13 cellular contexts compared by ENCODE assay signal in the genomic region with DNA sequence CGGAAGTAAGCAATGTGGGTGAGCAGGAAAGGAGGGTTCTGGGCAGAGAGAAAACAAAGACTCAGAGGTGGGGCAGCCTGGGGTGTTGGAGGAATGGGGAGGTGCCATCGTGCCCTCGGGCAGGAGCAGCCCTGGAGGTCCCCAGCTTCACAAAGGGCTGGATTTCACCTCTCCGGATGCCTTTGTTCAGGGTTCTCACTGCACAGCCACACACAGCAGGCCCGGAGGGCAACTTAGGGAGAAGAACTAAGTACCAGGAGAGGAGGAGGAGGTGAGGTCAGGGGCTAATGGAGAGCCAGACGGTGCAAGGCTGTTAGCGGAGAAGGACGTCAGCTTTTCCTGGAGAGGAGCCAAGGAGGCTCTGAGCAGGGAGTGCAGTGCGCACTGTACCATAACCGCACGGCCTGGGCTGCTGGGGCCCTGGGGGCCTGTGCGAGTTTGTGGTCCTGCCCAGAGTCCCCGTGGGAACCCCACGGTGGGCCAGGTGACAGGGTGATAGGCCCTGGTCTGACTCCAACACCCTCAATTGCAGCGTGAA. TPM values are rescaled to one million over a fixed set of nuclear protein-coding genes. Genes with fewer than 3 reads are reported as not detected.
DNase-seq lines count a peak whose midpoint lies in the region; ATAC-seq and TF ChIP-seq lines count a peak whose summit lies in the region.
"Had no signal": no experiment of that assay in that cellular context is flagged by ENCODE, and none has a peak within 500 bp of the region (broad histone marks: within the 10 kb centered on the region; RNA-seq: fewer than 3 reads in every experiment).

No MANE protein-coding gene starts in this region.

- no peaks in the 10 kb centered on the region for H3K27me3 Mint-ChIP-seq in chondrocyte (ENCODE audit: low read depth)
- H3K27me3 Mint-ChIP-seq: central memory CD8-positive, alpha-beta T cell had no signal

- no peak overlapping the region for H3K27ac Mint-ChIP-seq in chondrocyte (ENCODE audit: unreplicated experiment)

- H3K4me1 ChIP-seq in BLaER1, result peaks cover 55% of the 10 kb centered on the region
- peaks cover 0 to 12% of the 10 kb centered on the region in 2 donors for H3K4me1 ChIP-seq in adrenal gland (replicated peaks in 1 of 2)
- H3K4me1 ChIP-seq: suprapubic skin had no signal

- TF ChIP-seq CTCF in adrenal gland (IDR thresholded peaks at IDR 0.05) (no peak), chondrocyte (IDR thresholded peaks at IDR 0.05) (no peak)

- H3K36me3 ChIP-seq in BLaER1, result peaks cover 64% of the 10 kb centered on the region
- peaks cover 0 to 33% of the 10 kb centered on the region in 2 donors for H3K36me3 ChIP-seq in adrenal gland (replicated peaks in 1 of 2)

- ATAC-seq in HG03159 (IDR thresholded peaks at IDR 0.05; ENCODE audit: unreplicated experiment), result no peak

- H3K4me3 ChIP-seq in BLaER1, result peak overlapping the region; percentile 23; the same call in 1 of the 2 replicates
- no peak overlapping the region for H3K4me3 ChIP-seq in adrenal gland
- H3K4me3 ChIP-seq: esophagus squamous epithelium, suprapubic skin had no signal

- H3K4me1 Mint-ChIP-seq in chondrocyte (ENCODE audit: low read depth), result peaks cover 5% of the 10 kb centered on the region

- H3K27me3 ChIP-seq in BLaER1 (no peaks in the 10 kb centered on the region), adrenal gland (no peaks in the 10 kb centered on the region)
- H3K27me3 ChIP-seq: esophagus squamous epithelium, suprapubic skin had no signal

- WGBS in adrenal gland, 4 donors, result 56 to 64% (median 56%) methylated on average over 9 to 15 of the region's 15 CpGs

- H3K36me3 Mint-ChIP-seq in chondrocyte (ENCODE audit: low read depth), result no peaks in the 10 kb centered on the region

- H3K4me3 Mint-ChIP-seq in chondrocyte (ENCODE audit: unreplicated experiment), result no peak overlapping the region
- H3K4me3 Mint-ChIP-seq: central memory CD8-positive, alpha-beta T cell had no signal

- H3K9me3 Mint-ChIP-seq in chondrocyte (ENCODE audit: low read depth), result no peaks in the 10 kb centered on the region
- H3K9me3 Mint-ChIP-seq: central memory CD8-positive, alpha-beta T cell had no signal

- H3K27ac ChIP-seq in BLaER1 (0 out of 2 replicates have a peak overlapping the region, but pooled peaks have one; percentile 1), adrenal gland (peak overlapping the region in 4 of 5 donors; percentile 20 to 90 (median 68))
- H3K27ac ChIP-seq: esophagus squamous epithelium, suprapubic skin had no signal

- no peaks in the 10 kb centered on the region for H4K20me1 ChIP-seq in BLaER1

- TF ChIP-seq POLR2A in adrenal gland (IDR thresholded peaks at IDR 0.05), result peak in 1 of 2 donors; percentile 33

- peak overlapping the region; percentile 60 for H3K4me2 ChIP-seq in BLaER1

- DNase-seq in ELF-1 (ENCODE audit: low read depth, low spot score) (peak; percentile 76), adrenal gland (peak; percentile 73 to 90 (median 82)), mucosa of gallbladder (ENCODE audit: low spot score) (peak; percentile 40), NCI-H510A (lab: John Stamatoyannopoulos, UW) (no peak), chondrocyte (ENCODE audit: low spot score) (no peak)
- DNase-seq: activated CD4-positive, CD25-positive, alpha-beta regulatory T cell; activated effector memory CD4-positive, alpha-beta T cell treated with Interleukin-2 at 50 U/mL for 16 hours; esophagus squamous epithelium; NCI-H524 treated with DMSO at 0.1 percent for 48 hours had no signal

- intact Hi-C loops in adrenal gland (cut with DNase I), result loop anchor here (5.0 to 10.0 kb wide), 3 partner anchors 75 to 173 kb away; partner anchors contain the start of gene PSMB6 (in 1 of the 2)

- no peak overlapping the region for H3K9ac ChIP-seq in BLaER1

- peaks cover 20% of the 10 kb centered on the region for H3K9me3 ChIP-seq in BLaER1
- H3K9me3 ChIP-seq in adrenal gland (replicated peaks in 1 of 3), result no peaks in the 10 kb centered on the region
- H3K9me3 ChIP-seq: esophagus squamous epithelium, suprapubic skin had no signal

RNA-seq across cellular contexts. Expression of gene ARRB2, which starts 9.3 kb away (rescaled TPM):
- 10 to 100 TPM; 18.5 to 99.1 (median 60.0) TPM for total RNA-seq in adrenal gland
- 100 to 1,000 TPM in 1 of 3 donors, 10 to 100 TPM in 2; 35.9 to 130 (median 68.9) TPM for polyA plus RNA-seq in adrenal gland
- total RNA-seq in mucosa of gallbladder, result 94.6 TPM
- total RNA-seq in chondrocyte, result 7.1 to 11.8 TPM (median 7.2 TPM) in 3 replicates

RNA-seq across cellular contexts. Expression of gene MED11, which starts 11.5 kb away (rescaled TPM):
- total RNA-seq in adrenal gland (10 to 100 TPM; 27.4 to 55.6 (median 43.7) TPM), mucosa of gallbladder (25.6 TPM), chondrocyte (14.6 to 21.3 TPM (median 16.9 TPM) in 3 replicates)
- polyA plus RNA-seq in adrenal gland, result 10 to 100 TPM; 53.7 to 80.5 (median 70.1) TPM

RNA-seq across cellular contexts. Expression of gene PELP1, which starts 15.8 kb away (rescaled TPM):
- total RNA-seq in adrenal gland (10 to 100 TPM; 10.8 to 63.7 (median 30.7) TPM), mucosa of gallbladder (56.4 TPM), chondrocyte (44.1 to 56.2 TPM (median 48.2 TPM) in 3 replicates)
- polyA plus RNA-seq in adrenal gland, result 10 to 100 TPM; 15.0 to 87.8 (median 60.9) TPM

RNA-seq across cellular contexts. Expression of gene ZMYND15, which starts 19.9 kb away (rescaled TPM):
- total RNA-seq in adrenal gland, result 1 to 10 TPM in 6 of 8 donors, under 1 TPM in 2; 0.18 to 3.2 (median 1.7) TPM
- polyA plus RNA-seq in adrenal gland, result 1 to 10 TPM in 2 of 3 donors, under 1 TPM in 1; 0.93 to 8.4 (median 3.3) TPM
- total RNA-seq in mucosa of gallbladder, result 5.3 TPM
- total RNA-seq in chondrocyte, result 0.23 to 0.48 TPM (median 0.45 TPM) in 3 replicates

RNA-seq across cellular contexts. Expression of gene CXCL16, which starts 20.0 kb away (rescaled TPM):
- total RNA-seq in adrenal gland (10 to 100 TPM; 25.2 to 50.1 (median 39.1) TPM), mucosa of gallbladder (92.6 TPM), chondrocyte (4.7 to 8.0 TPM (median 5.4 TPM) in 3 replicates)
- polyA plus RNA-seq in adrenal gland, result 10 to 100 TPM; 19.3 to 45.9 (median 28.8) TPM

Comparison
In these comparisons a context has a peak if more than half of its experiments do, and no peak if none do; other contexts are left out.
1. DNase-seq: peak in ELF-1 (single experiment), adrenal gland (7 of 7) and mucosa of gallbladder (single experiment); none in NCI-H510A (single experiment) and chondrocyte (single experiment).